ENCODE assay signal across 7 cellular contexts in the genomic region with DNA sequence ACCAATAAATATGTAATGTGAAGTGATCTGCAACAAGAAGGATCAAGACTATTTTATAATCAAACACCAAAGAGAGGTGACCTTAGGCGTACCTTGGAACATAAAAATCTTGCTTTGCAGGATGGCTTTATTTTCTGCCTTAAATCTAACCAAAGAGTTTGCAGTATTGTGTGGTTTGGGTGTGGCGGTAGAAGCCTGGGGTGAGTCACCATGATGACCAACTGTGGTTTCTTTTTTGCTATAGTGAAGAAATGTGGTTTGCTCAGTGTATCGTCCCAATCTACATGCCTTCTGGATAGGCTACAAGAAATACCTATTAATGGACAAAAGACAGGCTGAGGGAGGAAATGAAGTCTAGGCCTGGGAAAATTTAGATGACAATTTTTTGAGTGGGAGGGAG. TPM values are rescaled to one million over a fixed set of nuclear protein-coding genes. Genes with fewer than 3 reads are reported as not detected.
DNase-seq lines count a peak whose midpoint lies in the region; ATAC-seq and TF ChIP-seq lines count a peak whose summit lies in the region.

No MANE protein-coding gene starts in this region.

- no peak overlapping the region for H3K9ac ChIP-seq in MM.1S (ENCODE audit: low read length)

- peaks cover 25% of the 10 kb centered on the region for H3K4me1 ChIP-seq in MM.1S (ENCODE audit: low read length)

- H3K4me2 ChIP-seq in MM.1S (ENCODE audit: low read depth, low read length), result peak overlapping the region; percentile 53

- H3K36me3 ChIP-seq in MM.1S (replicated peaks; ENCODE audit: insufficient read depth, low read length), result no peaks in the 10 kb centered on the region

- H3K4me3 ChIP-seq in MM.1S (ENCODE audit: low read length), result no peak overlapping the region

- no peaks in the 10 kb centered on the region for H3K9me3 ChIP-seq in MM.1S (replicated peaks; ENCODE audit: insufficient read depth, low read length)

- peaks cover 55% of the 10 kb centered on the region for H3K27me3 ChIP-seq in MM.1S (replicated peaks; ENCODE audit: insufficient read depth, low read length)

- peak overlapping the region; percentile 70 for H3K27ac Mint-ChIP-seq in HFFc6

- no peaks in the 10 kb centered on the region; the same call in none of the 2 replicates for H3K27me3 Mint-ChIP-seq in HFFc6 (ENCODE audit: insufficient read depth)

- no peaks in the 10 kb centered on the region for H3K36me3 Mint-ChIP-seq in HFFc6 (ENCODE audit: low read depth)

- H2AFZ ChIP-seq in MM.1S (ENCODE audit: low read length), result no peak overlapping the region

- H3K9me3 Mint-ChIP-seq in HFFc6, result no peaks in the 10 kb centered on the region

- peak; percentile 91 for DNase-seq in HFFc6
- peak; percentile 81 for DNase-seq in MM.1S
- peak; percentile 55 to 57 for DNase-seq in activated T-cell treated with anti-CD3 and anti-CD28 coated beads, Interleukin-2, amount 50 U/mL, for 48 hours
- peak; percentile 95 for DNase-seq in iris pigment epithelial cell (ENCODE audit: low read depth)
- no peak for DNase-seq in NCI-H748 treated with DMSO at 0.1 percent for 48 hours (lab: John Stamatoyannopoulos, UW)
- no peak for DNase-seq in NCI-H187 (lab: John Stamatoyannopoulos, UW)

- H3K79me2 ChIP-seq in MM.1S (ENCODE audit: low read length), result no peaks in the 10 kb centered on the region

- no peaks in the 10 kb centered on the region for H3K9me2 ChIP-seq in MM.1S (replicated peaks; ENCODE audit: insufficient read depth, low read length)

- no peaks in the 10 kb centered on the region for H4K20me1 ChIP-seq in MM.1S (ENCODE audit: insufficient read depth, low read length)

- no peak for TF ChIP-seq CTCF in HFFc6 (IDR thresholded peaks at IDR 0.05)
- TF ChIP-seq CTCF in MM.1S (IDR thresholded peaks at IDR 0.05; ENCODE audit: low read length), result no peak

- no peak overlapping the region for H3K27ac ChIP-seq in MM.1S (ENCODE audit: low read length)

- peaks cover 76% of the 10 kb centered on the region for H3K4me1 Mint-ChIP-seq in HFFc6 (ENCODE audit: low read depth)

- H3K4me3 Mint-ChIP-seq in HFFc6, result peak overlapping the region; percentile 57

- peaks cover 42% of the 10 kb centered on the region for H3F3A ChIP-seq in MM.1S (ENCODE audit: insufficient read depth, low read length)

- peak; percentile 68 for ATAC-seq in GM18511 (IDR thresholded peaks at IDR 0.05; ENCODE audit: unreplicated experiment)

RNA-seq across cellular contexts. Expression of gene CAST, which starts 5.1 kb away (rescaled TPM):
- 100 to 1,000 TPM; 274 to 342 (median 322) TPM for total RNA-seq in HFFc6 (2021; fragmentation: NEBNext Ultra II Directional; extraction: Animal tissue kit (Norgen Biotek cat#: 25700))

Comparison
In these comparisons a context has a peak if more than half of its experiments do, and no peak if none do; other contexts are left out.
1. DNase-seq: peak in HFFc6 (single experiment), MM.1S (single experiment), activated T-cell treated with anti-CD3 and anti-CD28 coated beads, Interleukin-2, amount 50 U/mL, for 48 hours (2 of 2) and iris pigment epithelial cell (single experiment); none in NCI-H748 treated with DMSO at 0.1 percent for 48 hours (single experiment) and NCI-H187 (0 of 2).